Comparison of ENCODE assay signal across 8 cellular contexts in genomic region chr6:136761227-136761922, GRCh38. TPM values are rescaled to one million over a fixed set of nuclear protein-coding genes. Genes with fewer than 3 reads are reported as not detected.
DNase-seq lines count a peak whose midpoint lies in the region; ATAC-seq and TF ChIP-seq lines count a peak whose summit lies in the region.

No MANE protein-coding gene starts in this region.

- H3K27ac ChIP-seq in ascending aorta: peak overlapping the region; percentile 72 to 74

- peak overlapping the region; percentile 8; the same call in 1 of the 2 replicates for H3K4me3 ChIP-seq in AG10803 (ENCODE audit: low read length)
- H3K4me3 ChIP-seq in ascending aorta: peak overlapping the region; percentile 41 to 55

- H3K36me3 ChIP-seq in ascending aorta: no peaks in the 10 kb centered on the region

- H3K9me3 ChIP-seq in ascending aorta: no peaks in the 10 kb centered on the region

- DNase-seq in AG10803 (ENCODE audit: low read depth) (no peak), ascending aorta (ENCODE audit: low spot score in 2 of 2) (no peak), lung microvascular endothelial cell (ENCODE audit: low read depth in 2 of 2) (peak; percentile 33 to 48), NCI-H187 treated with DMSO at 0.1 percent for 48 hours (lab: John Stamatoyannopoulos, UW) (no peak), NCI-H2171 treated with DMSO at 0.1 percent for 48 hours (lab: John Stamatoyannopoulos, UW) (no peak)

- intact Hi-C loops in ascending aorta (cut with DNase I): no loop called here

- peaks cover 20 to 77% of the 10 kb centered on the region in 2 donors for H3K4me1 ChIP-seq in ascending aorta

- ATAC-seq in HG02678 (IDR thresholded peaks at IDR 0.05; ENCODE audit: unreplicated experiment) (peak; percentile 28), HG02642 (IDR thresholded peaks at IDR 0.05; ENCODE audit: poor library complexity, unreplicated experiment) (no peak), GM21360 (IDR thresholded peaks at IDR 0.05; ENCODE audit: unreplicated experiment) (no peak)

- TF ChIP-seq CTCF in AG10803 (conservative IDR thresholded peaks at IDR 0.05; ENCODE audit: low read length) (no peak), ascending aorta (IDR thresholded peaks at IDR 0.05) (no peak)

- no peaks in the 10 kb centered on the region for H3K27me3 ChIP-seq in ascending aorta

RNA-seq across cellular contexts. Expression of gene MAP3K5, which starts 30.9 kb away (rescaled TPM):
- total RNA-seq in ascending aorta: 40.9 TPM
- total RNA-seq in lung microvascular endothelial cell: 2.2 and 3.3 TPM in 2 replicates

Comparison
In these comparisons a context has a peak if more than half of its experiments do, and no peak if none do; other contexts are left out.
1. DNase-seq: peak in lung microvascular endothelial cell (2 of 2); none in AG10803 (single experiment), ascending aorta (0 of 2), NCI-H187 treated with DMSO at 0.1 percent for 48 hours (single experiment) and NCI-H2171 treated with DMSO at 0.1 percent for 48 hours (single experiment).